In genomic region chr3:30320392-30320791, GRCh38 we compare ENCODE assay signal across 11 cellular contexts.
"Had no signal": no experiment of that assay in that cellular context is flagged by ENCODE, and none has a peak within 500 bp of the region (broad histone marks: within the 10 kb centered on the region; RNA-seq: fewer than 3 reads in every experiment).

No MANE protein-coding gene starts in this region.

- H3K36me3 ChIP-seq: left lung, thyroid gland had no signal

- DNase-seq: cerebellar nuclear complex, cortex of kidney, left lung, T1000 had no signal

- H3K27me3 ChIP-seq: left lung, thyroid gland had no signal

- H3K4me2 ChIP-seq: smooth muscle cell had no signal

- H3K4me3 ChIP-seq: left lung, smooth muscle cell, thyroid gland had no signal

- H3K4me1 ChIP-seq: left lung had no signal

- H3K27ac ChIP-seq: left lung, thyroid gland had no signal

- H3K27ac Mint-ChIP-seq: activated CD4-positive, alpha-beta T cell treated with anti-CD3 and anti-CD28 coated beads, Interleukin-2, amount 10 ng/mL, durations not matched to agents 24 days and 14 days; activated CD8-positive, alpha-beta T cell treated with anti-CD3 and anti-CD28 coated beads for 36 hours; activated naive CD4-positive, alpha-beta T cell treated with anti-CD3 and anti-CD28 coated beads for 36 hours; activated T-cell treated with anti-CD3 and anti-CD28 coated beads, Interleukin-2, amount 50 U/mL, for 24 hours; progenitor cell of endocrine pancreas had no signal

- H3K27me3 Mint-ChIP-seq: activated CD4-positive, alpha-beta T cell treated with anti-CD3 and anti-CD28 coated beads, Interleukin-2, amount 10 ng/mL, durations not matched to agents 24 days and 14 days; activated CD8-positive, alpha-beta T cell treated with anti-CD3 and anti-CD28 coated beads for 36 hours; activated T-cell treated with anti-CD3 and anti-CD28 coated beads, Interleukin-2, amount 50 U/mL, for 24 hours; progenitor cell of endocrine pancreas had no signal

- H3K4me3 Mint-ChIP-seq: activated CD4-positive, alpha-beta T cell treated with anti-CD3 and anti-CD28 coated beads, Interleukin-2, amount 10 ng/mL, durations not matched to agents 24 days and 14 days; activated CD8-positive, alpha-beta T cell treated with anti-CD3 and anti-CD28 coated beads for 36 hours; activated naive CD4-positive, alpha-beta T cell treated with anti-CD3 and anti-CD28 coated beads for 36 hours; activated T-cell treated with anti-CD3 and anti-CD28 coated beads, Interleukin-2, amount 50 U/mL, for 24 hours had no signal
